Comparison of ENCODE assay signal across 9 cellular contexts in the genomic region with DNA sequence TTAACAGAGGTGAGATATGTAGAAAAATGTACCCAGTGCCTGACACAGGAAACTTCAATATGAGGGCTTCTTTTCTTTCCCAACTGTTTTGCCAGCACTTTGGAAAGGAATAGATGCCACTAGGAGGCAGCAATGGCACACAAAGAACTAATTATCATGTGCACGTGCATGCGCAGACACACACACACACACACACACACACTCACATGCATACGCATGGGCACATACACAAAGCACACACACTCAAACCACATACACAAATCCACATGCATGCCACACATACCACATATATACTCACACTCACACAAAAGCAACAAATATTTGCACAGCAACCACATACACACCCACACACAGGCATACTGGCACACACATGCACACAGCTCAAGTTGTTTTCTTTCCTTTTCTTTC. TPM values are rescaled to one million over a fixed set of nuclear protein-coding genes. Genes with fewer than 3 reads are reported as not detected.
DNase-seq lines count a peak whose midpoint lies in the region; ATAC-seq and TF ChIP-seq lines count a peak whose summit lies in the region.
"Had no signal": no experiment of that assay in that cellular context is flagged by ENCODE, and none has a peak within 500 bp of the region (broad histone marks: within the 10 kb centered on the region; RNA-seq: fewer than 3 reads in every experiment).

No MANE protein-coding gene starts in this region.

- no peak for ATAC-seq in HG02798 (IDR thresholded peaks at IDR 0.05; ENCODE audit: poor library complexity, unreplicated experiment)
- no peak for ATAC-seq in GM18907 (IDR thresholded peaks at IDR 0.05; ENCODE audit: unreplicated experiment)

- TF ChIP-seq CTCF in AG09319 (IDR thresholded peaks at IDR 0.05; ENCODE audit: low read depth, low read length), result peak; percentile 76

- DNase-seq in AG09319 (ENCODE audit: extremely low read depth, low read depth) (peak; percentile 59), H4 (ENCODE audit: low spot score) (peak; percentile 85), NCI-H526 (lab: John Stamatoyannopoulos, UW) (peak; percentile 73 to 87), activated T-cell treated with anti-CD3 and anti-CD28 coated beads for 48 hours (ENCODE audit: low read depth) (peak; percentile 25), foreskin melanocyte (peak; percentile 73), renal cortical epithelial cell (ENCODE audit: low read depth) (peak; percentile 59)
- DNase-seq: naive B cell had no signal

RNA-seq across cellular contexts. Expression of a gene that starts 8.8 kb away (rescaled TPM):
- total RNA-seq in H4 (2014; rRNA removed; shearing (Covaris generic)), result 3.0 and 13.2 TPM in 2 replicates
- 15.3 and 27.0 TPM in 2 replicates for total RNA-seq in renal cortical epithelial cell

RNA-seq across cellular contexts. Expression of a gene that starts 28.5 kb away (rescaled TPM):
- not detected in 2 replicates for total RNA-seq in H4 (2014; rRNA removed; shearing (Covaris generic))
- total RNA-seq in renal cortical epithelial cell, result 0.10 TPM in 1 of 2 replicates, not detected in the other

Comparison
In these comparisons a context has a peak if more than half of its experiments do, and no peak if none do; other contexts are left out.
1. DNase-seq: peak in every context shown above with its lines; median percentile 85 in H4; 80 in NCI-H526; 73 in foreskin melanocyte; 59 in AG09319; 59 in renal cortical epithelial cell; 25 in activated T-cell treated with anti-CD3 and anti-CD28 coated beads for 48 hours.